In the genomic region with DNA sequence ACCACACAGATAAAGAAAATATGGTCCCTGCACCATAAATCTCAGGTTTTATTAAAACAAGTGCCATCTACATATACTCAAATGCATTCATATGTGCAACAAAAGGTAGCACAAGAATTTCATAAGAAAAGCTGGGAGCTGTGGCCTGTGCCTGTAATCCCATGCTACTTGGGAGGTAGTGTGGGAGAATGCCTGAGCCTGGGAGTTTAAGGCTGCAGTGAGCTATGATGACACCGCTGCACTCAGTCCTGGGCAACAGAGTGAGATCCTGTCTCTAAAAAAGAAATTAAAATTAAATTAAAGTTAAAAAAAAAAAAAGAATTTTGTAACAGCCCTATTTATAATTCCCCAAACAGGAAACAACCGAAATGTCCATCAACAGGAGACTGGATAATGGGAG, we compare ENCODE assay signal across 7 cellular contexts.
"Had no signal": no experiment of that assay in that cellular context is flagged by ENCODE, and none has a peak within 500 bp of the region (broad histone marks: within the 10 kb centered on the region; RNA-seq: fewer than 3 reads in every experiment).

No MANE protein-coding gene starts in this region.

- H3K27ac Mint-ChIP-seq: IgD-negative memory B cell had no signal

- ATAC-seq: HepG2 had no signal

- H3K9me3 Mint-ChIP-seq: H9, IgD-negative memory B cell had no signal

- H2AFZ ChIP-seq: GM23248 had no signal

- H3K27ac ChIP-seq: GM23248, HL-60 had no signal

- DNase-seq: GM23248, H9, HCEC 1CT, KBM-7 had no signal

- H3K9ac ChIP-seq: GM23248 had no signal

- H3K4me3 Mint-ChIP-seq: H9, IgD-negative memory B cell had no signal

- H3K36me3 Mint-ChIP-seq: IgD-negative memory B cell had no signal

- H3K4me3 ChIP-seq: GM23248 had no signal
